ENCODE assay signal across 9 cellular contexts in genomic region chr1:12294076-12294475, GRCh38.
A peak's percentile ranks its signal among the peaks of the same experiment; 100 is the strongest.
DNase-seq lines count a peak whose midpoint lies in the region; ATAC-seq lines count a peak whose summit lies in the region.
"Had no signal": no experiment of that assay in that cellular context is flagged by ENCODE, and none has a peak within 500 bp of the region (broad histone marks: within the 10 kb centered on the region; RNA-seq: fewer than 3 reads in every experiment).

No MANE protein-coding gene starts in this region.

- ATAC-seq in activated T-helper 17 cell treated with anti-CD3 and anti-CD28 coated beads, Interleukin-2, amount 50 U/mL, for 72 hours (replicated peaks), result no peak
- no peak for ATAC-seq in activated T-cell treated with anti-CD3 and anti-CD28 coated beads, Interleukin-2, amount 50 U/mL, for 72 hours (replicated peaks in 1 of 2)

- DNase-seq in HCEC 1CT, result peak; percentile 34
- peak; percentile 11 for DNase-seq in fibroblast of gingiva (ENCODE audit: low read depth)
- DNase-seq in renal cortical epithelial cell (ENCODE audit: low read depth), result peak; percentile 28
- DNase-seq in activated T-cell treated with anti-CD3 and anti-CD28 coated beads, Interleukin-2, amount 50 U/mL, for 72 hours, result no peak
- no peak for DNase-seq in iPS-NIHi11 (ENCODE audit: low spot score)
- DNase-seq in CD1c-positive myeloid dendritic cell (ENCODE audit: extremely low spot score), result no peak
- DNase-seq: NCI-H69; NK-92 treated with Interleukin-12 subunit alpha and Interleukin-12 subunit beta, amount 100 ng/mL, for 24 hours had no signal

- H3K36me3 Mint-ChIP-seq in activated T-helper 17 cell treated with anti-CD3 and anti-CD28 coated beads, Interleukin-2, amount 50 U/mL, for 72 hours (ENCODE audit: low read depth), result peaks cover 95% of the 10 kb centered on the region
- peaks cover 0 to 12% of the 10 kb centered on the region in 2 donors for H3K36me3 Mint-ChIP-seq in activated T-cell treated with anti-CD3 and anti-CD28 coated beads, Interleukin-2, amount 50 U/mL, for 72 hours (ENCODE audit: insufficient read depth in 2 of 2)

- H3K4me3 Mint-ChIP-seq in activated T-helper 17 cell treated with anti-CD3 and anti-CD28 coated beads, Interleukin-2, amount 50 U/mL, for 72 hours, result no peak overlapping the region
- no peak overlapping the region for H3K4me3 Mint-ChIP-seq in activated T-cell treated with anti-CD3 and anti-CD28 coated beads, Interleukin-2, amount 50 U/mL, for 72 hours

- H3K4me1 Mint-ChIP-seq in activated T-helper 17 cell treated with anti-CD3 and anti-CD28 coated beads, Interleukin-2, amount 50 U/mL, for 72 hours, result peaks cover 16% of the 10 kb centered on the region
- H3K4me1 Mint-ChIP-seq in activated T-cell treated with anti-CD3 and anti-CD28 coated beads, Interleukin-2, amount 50 U/mL, for 72 hours (ENCODE audit: low read depth), result peaks cover 28% of the 10 kb centered on the region

- H3K27ac Mint-ChIP-seq in activated T-helper 17 cell treated with anti-CD3 and anti-CD28 coated beads, Interleukin-2, amount 50 U/mL, for 72 hours, result peak overlapping the region; percentile 54
- H3K27ac Mint-ChIP-seq in activated T-cell treated with anti-CD3 and anti-CD28 coated beads, Interleukin-2, amount 50 U/mL, for 72 hours, result no peak overlapping the region

- H3K27me3 Mint-ChIP-seq in activated T-helper 17 cell treated with anti-CD3 and anti-CD28 coated beads, Interleukin-2, amount 50 U/mL, for 72 hours, result no peaks in the 10 kb centered on the region
- H3K27me3 Mint-ChIP-seq in activated T-cell treated with anti-CD3 and anti-CD28 coated beads, Interleukin-2, amount 50 U/mL, for 72 hours (ENCODE audit: low read depth), result no peaks in the 10 kb centered on the region

- no peaks in the 10 kb centered on the region for H3K9me3 Mint-ChIP-seq in activated T-helper 17 cell treated with anti-CD3 and anti-CD28 coated beads, Interleukin-2, amount 50 U/mL, for 72 hours
- H3K9me3 Mint-ChIP-seq in activated T-cell treated with anti-CD3 and anti-CD28 coated beads, Interleukin-2, amount 50 U/mL, for 72 hours, result no peaks in the 10 kb centered on the region

Comparison
In these comparisons a context has a peak if more than half of its experiments do, and no peak if none do; other contexts are left out.
1. DNase-seq: peak in HCEC 1CT (single experiment), fibroblast of gingiva (single experiment) and renal cortical epithelial cell (single experiment); none in activated T-cell treated with anti-CD3 and anti-CD28 coated beads, Interleukin-2, amount 50 U/mL, for 72 hours (0 of 2), iPS-NIHi11 (single experiment) and CD1c-positive myeloid dendritic cell (single experiment).